8 cellular contexts compared by ENCODE assay signal in genomic region chr17:35374766-35375344, GRCh38. TPM values are rescaled to one million over a fixed set of nuclear protein-coding genes. Genes with fewer than 3 reads are reported as not detected.
DNase-seq lines count a peak whose midpoint lies in the region; ATAC-seq and TF ChIP-seq lines count a peak whose summit lies in the region.

No MANE protein-coding gene starts in this region.

- WGBS in HUES64: 87% methylated on average over 3 of the region's 3 CpGs

- TF ChIP-seq CTCF in BJ (IDR thresholded peaks at IDR 0.05; ENCODE audit: insufficient read depth, low read depth, low read length): no peak

- no peaks in the 10 kb centered on the region for H3K36me3 ChIP-seq in BJ (ENCODE audit: control insufficient read depth, insufficient read depth, low read length)
- H3K36me3 ChIP-seq in HUES64 (ENCODE audit: insufficient read depth, low read length): no peaks in the 10 kb centered on the region

- H3K27me3 ChIP-seq in BJ (ENCODE audit: control insufficient read depth, insufficient read depth, low read length) (no peaks in the 10 kb centered on the region), HUES64 (ENCODE audit: insufficient read depth, low read length) (peaks cover 73% of the 10 kb centered on the region)

- no peak overlapping the region for H3K27ac ChIP-seq in HUES64 (ENCODE audit: low read depth, low read length)

- H3K27ac Mint-ChIP-seq in central memory CD8-positive, alpha-beta T cell (ENCODE audit: low read depth): peak overlapping the region; percentile 97
- peak overlapping the region; percentile 100 for H3K27ac Mint-ChIP-seq in natural killer cell treated with Interleukin-12 subunit alpha and Interleukin-12 subunit beta and Interleukin-15 and Interleukin-18, amount 100 ng/mL, for 72 hours

- H3K9me3 Mint-ChIP-seq in central memory CD8-positive, alpha-beta T cell: peaks cover 7% of the 10 kb centered on the region
- peaks cover 9% of the 10 kb centered on the region for H3K9me3 Mint-ChIP-seq in natural killer cell treated with Interleukin-12 subunit alpha and Interleukin-12 subunit beta and Interleukin-15 and Interleukin-18, amount 100 ng/mL, for 72 hours

- peak overlapping the region; percentile 57 for H3K4me3 ChIP-seq in BJ (ENCODE audit: low read depth, low read length)
- H3K4me3 ChIP-seq in HUES64 (ENCODE audit: low read length): peak overlapping the region; percentile 54; the same call in 1 of the 2 replicates

- ATAC-seq in central memory CD8-positive, alpha-beta T cell (replicated peaks; ENCODE audit: extremely low read depth, poor library complexity, severe bottlenecking): no peak
- ATAC-seq in natural killer cell treated with Interleukin-12 subunit alpha and Interleukin-12 subunit beta and Interleukin-15 and Interleukin-18, amount 100 ng/mL, for 72 hours: no peak
- ATAC-seq in HG03039 (IDR thresholded peaks at IDR 0.05; ENCODE audit: unreplicated experiment): no peak

- POLR2A ChIA-PET in BJ (lab: Charles Lee): no interaction called here

- H3K9me3 ChIP-seq in HUES64 (ENCODE audit: insufficient read depth, low read depth, low read length): no peaks in the 10 kb centered on the region

- CTCF ChIA-PET in BJ (lab: Yijun Ruan, JAX): no interaction called here

- no peak overlapping the region for H3K9ac ChIP-seq in HUES64 (ENCODE audit: low read depth, low read length)

- H3K36me3 Mint-ChIP-seq in central memory CD8-positive, alpha-beta T cell (ENCODE audit: insufficient read depth): peaks cover 15% of the 10 kb centered on the region
- H3K36me3 Mint-ChIP-seq in natural killer cell treated with Interleukin-12 subunit alpha and Interleukin-12 subunit beta and Interleukin-15 and Interleukin-18, amount 100 ng/mL, for 72 hours: peaks cover 24% of the 10 kb centered on the region

- H3K4me1 ChIP-seq in HUES64 (ENCODE audit: insufficient read depth, low read length): peaks cover 4% of the 10 kb centered on the region; the same call in 1 of the 2 replicates

- no peak for DNase-seq in BJ (ENCODE audit: low read depth)
- no peak for DNase-seq in central memory CD8-positive, alpha-beta T cell (ENCODE audit: low spot score in 2 of 2)
- DNase-seq in natural killer cell treated with Interleukin-12 subunit alpha and Interleukin-12 subunit beta and Interleukin-15 and Interleukin-18, amount 100 ng/mL, for 72 hours (ENCODE audit: low spot score): no peak
- DNase-seq in stimulated activated CD4-positive, alpha-beta T cell treated with anti-CD3 and anti-CD28 coated beads, Interleukin-4, amount 100 ng/mL, for 1 hour: no peak
- DNase-seq in AG20443 (ENCODE audit: low spot score): no peak
- DNase-seq in LoVo (ENCODE audit: low spot score): no peak

- peaks cover 51% of the 10 kb centered on the region for H3K4me1 Mint-ChIP-seq in central memory CD8-positive, alpha-beta T cell
- peaks cover 51% of the 10 kb centered on the region in 2 donors for H3K4me1 Mint-ChIP-seq in natural killer cell treated with Interleukin-12 subunit alpha and Interleukin-12 subunit beta and Interleukin-15 and Interleukin-18, amount 100 ng/mL, for 72 hours (ENCODE audit: low read depth in 2 of 2)

- peak overlapping the region; percentile 86 for H3K4me3 Mint-ChIP-seq in central memory CD8-positive, alpha-beta T cell
- peak overlapping the region; percentile 95 for H3K4me3 Mint-ChIP-seq in natural killer cell treated with Interleukin-12 subunit alpha and Interleukin-12 subunit beta and Interleukin-15 and Interleukin-18, amount 100 ng/mL, for 72 hours

- no peaks in the 10 kb centered on the region for H3K27me3 Mint-ChIP-seq in central memory CD8-positive, alpha-beta T cell
- no peaks in the 10 kb centered on the region for H3K27me3 Mint-ChIP-seq in natural killer cell treated with Interleukin-12 subunit alpha and Interleukin-12 subunit beta and Interleukin-15 and Interleukin-18, amount 100 ng/mL, for 72 hours

RNA-seq across cellular contexts. Expression of gene SLFN11, which starts 1.4 kb away (rescaled TPM):
- polyA plus RNA-seq in BJ (2011; rRNA removed): 14.5 and 21.2 TPM in 2 replicates
- 13.6 and 18.3 TPM in 2 replicates for polyA minus RNA-seq in BJ (2011; rRNA and poly(A)+ RNA removed)
- polyA plus RNA-seq in HUES64 (2013, experiment 1 of 2): 0.90 TPM
- polyA plus RNA-seq in HUES64 (2013, experiment 2 of 2): 0.95 TPM
- total RNA-seq in natural killer cell treated with Interleukin-12 subunit alpha and Interleukin-12 subunit beta and Interleukin-15 and Interleukin-18, amount 100 ng/mL, for 72 hours: 100 to 1,000 TPM; 139 to 149 TPM

RNA-seq across cellular contexts. Expression of gene SLFN12, which starts 57.4 kb away (rescaled TPM):
- polyA plus RNA-seq in BJ (2011; rRNA removed): 8.6 and 16.5 TPM in 2 replicates
- 9.7 and 12.7 TPM in 2 replicates for polyA minus RNA-seq in BJ (2011; rRNA and poly(A)+ RNA removed)
- 4.8 TPM for polyA plus RNA-seq in HUES64 (2013, experiment 1 of 2)
- 6.4 TPM for polyA plus RNA-seq in HUES64 (2013, experiment 2 of 2)
- 10 to 100 TPM; 59.4 to 60.4 TPM for total RNA-seq in natural killer cell treated with Interleukin-12 subunit alpha and Interleukin-12 subunit beta and Interleukin-15 and Interleukin-18, amount 100 ng/mL, for 72 hours
